Comparison of ENCODE assay signal across 12 cellular contexts in the genomic region with DNA sequence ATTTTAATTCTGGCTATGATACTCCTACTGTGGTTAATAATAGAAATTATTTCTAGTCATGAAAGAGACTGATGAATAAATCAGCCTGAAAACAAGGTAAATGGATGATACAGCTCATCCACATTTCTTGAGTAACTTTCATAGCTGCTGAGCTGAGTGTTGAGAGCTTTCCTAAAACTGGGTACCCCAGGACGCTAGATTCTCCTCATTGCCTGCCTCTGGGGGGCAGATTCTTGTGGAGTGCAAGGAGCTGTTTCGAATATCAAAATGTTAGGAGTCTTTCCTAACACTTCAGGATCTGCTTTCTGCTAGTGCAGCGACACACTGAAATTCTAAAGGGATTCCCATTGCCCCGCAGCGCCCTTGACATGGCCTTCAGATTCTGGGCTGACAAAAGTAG. TPM values are rescaled to one million over a fixed set of nuclear protein-coding genes. Genes with fewer than 3 reads are reported as not detected.
DNase-seq lines count a peak whose midpoint lies in the region; ATAC-seq and TF ChIP-seq lines count a peak whose summit lies in the region.
"Had no signal": no experiment of that assay in that cellular context is flagged by ENCODE, and none has a peak within 500 bp of the region (broad histone marks: within the 10 kb centered on the region; RNA-seq: fewer than 3 reads in every experiment).

No MANE protein-coding gene starts in this region.

- peak overlapping the region in 2 of 4 donors; percentile 33 to 78 for H3K4me3 Mint-ChIP-seq in CD4-positive, CD25-positive, alpha-beta regulatory T cell
- H3K4me3 Mint-ChIP-seq in WTC11, result peak overlapping the region; percentile 46

- peaks cover 5% of the 10 kb centered on the region for H3K27me3 Mint-ChIP-seq in CD4-positive, CD25-positive, alpha-beta regulatory T cell
- H3K27me3 Mint-ChIP-seq in WTC11 (ENCODE audit: low read depth), result no peaks in the 10 kb centered on the region

- TF ChIP-seq POLR2A in HCT116 (IDR thresholded peaks at IDR 0.05; ENCODE audit: borderline replicate concordance, extremely low read depth, insufficient read depth, insufficient read length), result no peak
- no peak for TF ChIP-seq POLR2A in esophagus squamous epithelium (IDR thresholded peaks at IDR 0.05)

- peak overlapping the region; percentile 82; the same call in 1 of the 2 replicates for H3K4me2 ChIP-seq in HCT116 (ENCODE audit: low read length)

- no peaks in the 10 kb centered on the region for H3K27me3 ChIP-seq in CD4-positive, CD25-positive, alpha-beta regulatory T cell (ENCODE audit: control insufficient read depth, insufficient read depth, low read length)
- H3K27me3 ChIP-seq in HCT116 (ENCODE audit: insufficient read depth, low read length) (no peaks in the 10 kb centered on the region), esophagus squamous epithelium (no peaks in the 10 kb centered on the region)
- H3K27me3 ChIP-seq: adrenal gland, uterus had no signal

- peaks cover 14% of the 10 kb centered on the region for H3K4me1 ChIP-seq in CD4-positive, CD25-positive, alpha-beta regulatory T cell (ENCODE audit: control insufficient read depth, insufficient read depth, low read length, poor library complexity, severe bottlenecking)
- peaks cover 14 to 33% of the 10 kb centered on the region in 2 experiments for H3K4me1 ChIP-seq in HCT116 (ENCODE audit: control insufficient read depth in 1 of 2, insufficient read depth in 2 of 2, low read length in 2 of 2)
- H3K4me1 ChIP-seq in esophagus squamous epithelium, result peaks cover 0 to 21% (median 10%) of the 10 kb centered on the region in 3 donors
- H3K4me1 ChIP-seq: uterus had no signal

- POLR2A ChIA-PET in HCT116 (lab: Charles Lee), result no interaction called here
- POLR2A ChIA-PET in WTC11 (lab: Charles Lee), result interaction anchor here (1.6 kb wide), 1 partner anchor 119 kb away, joined by 5 read pairs; a partner anchor contains a TSS

- H3K36me3 Mint-ChIP-seq in CD4-positive, CD25-positive, alpha-beta regulatory T cell, result no peaks in the 10 kb centered on the region
- peaks cover 2% of the 10 kb centered on the region; the same call in 1 of the 2 replicates for H3K36me3 Mint-ChIP-seq in WTC11

- no peaks in the 10 kb centered on the region for H3K36me3 ChIP-seq in CD4-positive, CD25-positive, alpha-beta regulatory T cell (ENCODE audit: control insufficient read depth, insufficient read depth, low read length)
- peaks cover 0 to 20% of the 10 kb centered on the region in 2 experiments; a peak in 2 of 4 replicates for H3K36me3 ChIP-seq in HCT116 (ENCODE audit: control insufficient read depth in 1 of 2, insufficient read depth in 2 of 2, low read length in 2 of 2)
- no peaks in the 10 kb centered on the region for H3K36me3 ChIP-seq in esophagus squamous epithelium
- H3K36me3 ChIP-seq: adrenal gland, uterus had no signal

- peak overlapping the region; percentile 9 to 83 (median 47) for H3K27ac Mint-ChIP-seq in CD4-positive, CD25-positive, alpha-beta regulatory T cell
- no peak overlapping the region for H3K27ac Mint-ChIP-seq in WTC11
- H3K27ac Mint-ChIP-seq: activated CD4-positive, alpha-beta memory T cell treated with anti-CD3 and anti-CD28 coated beads, Interleukin-2, amount 10 ng/mL, durations not matched to agents 7 days and 5 days had no signal

- no peaks in the 10 kb centered on the region for H3K9me3 Mint-ChIP-seq in CD4-positive, CD25-positive, alpha-beta regulatory T cell
- no peaks in the 10 kb centered on the region for H3K9me3 Mint-ChIP-seq in WTC11
- H3K9me3 Mint-ChIP-seq: activated CD4-positive, alpha-beta memory T cell treated with anti-CD3 and anti-CD28 coated beads, Interleukin-2, amount 10 ng/mL, durations not matched to agents 7 days and 5 days had no signal

- H3K9me3 ChIP-seq in CD4-positive, CD25-positive, alpha-beta regulatory T cell (ENCODE audit: control insufficient read depth in 2 of 2, low read length in 2 of 2), result no peaks in the 10 kb centered on the region
- H3K9me3 ChIP-seq in HCT116 (ENCODE audit: control insufficient read depth in 1 of 2, insufficient read depth in 1 of 2, low read depth in 1 of 2, low read length in 2 of 2) (no peaks in the 10 kb centered on the region), esophagus squamous epithelium (no peaks in the 10 kb centered on the region)
- H3K9me3 ChIP-seq: adrenal gland, uterus had no signal

- intact Hi-C loops in HCT116 (cut with micrococcal nuclease) (loop anchor here (5.0 to 10.0 kb wide), 2 partner anchors 86 to 408 kb away; no protein-coding TSS in a partner anchor), sciatic nerve (cut with DNase I) (no loop called here), esophagus squamous epithelium (cut with DNase I) (loop anchor here (10.0 kb wide), 2 partner anchors 88 to 408 kb away; no protein-coding TSS in a partner anchor)

- no peak overlapping the region for H3K27ac ChIP-seq in CD4-positive, CD25-positive, alpha-beta regulatory T cell (ENCODE audit: insufficient read depth, low read length, poor library complexity, severe bottlenecking)
- H3K27ac ChIP-seq in HCT116 (ENCODE audit: low read depth, low read length) (no peak overlapping the region), esophagus squamous epithelium (no peak overlapping the region)
- H3K27ac ChIP-seq: adrenal gland, uterus had no signal

- no peak overlapping the region for H3K4me3 ChIP-seq in CD4-positive, CD25-positive, alpha-beta regulatory T cell (ENCODE audit: low read depth, low read length)
- no peak overlapping the region for H3K4me3 ChIP-seq in HCT116 (replicated peaks in 1 of 2; ENCODE audit: low read depth in 1 of 2, low read length in 2 of 2)
- H3K4me3 ChIP-seq in esophagus squamous epithelium, result no peak overlapping the region
- H3K4me3 ChIP-seq: adrenal gland, uterus had no signal

- H3K9me2 ChIP-seq in HCT116 (ENCODE audit: insufficient read depth), result no peaks in the 10 kb centered on the region

- RAD21 ChIA-PET in HCT116 (lab: Charles Lee; ENCODE audit: low non-redundant PET in 1 of 2, low total read pairs in 2 of 2, uncharacterized antibody in 2 of 2, unreplicated experiment in 2 of 2), result no interaction called here

- H3K9ac ChIP-seq in HCT116 (ENCODE audit: low read length), result no peak overlapping the region

- no peak for TF ChIP-seq CTCF in HCT116 (IDR thresholded peaks at IDR 0.05 in 2 of 3, conservative IDR thresholded peaks at IDR 0.05 in 1 of 3; ENCODE audit: borderline replicate concordance in 1 of 3, insufficient read depth in 1 of 3, low read depth in 2 of 3, low read length in 2 of 3)
- TF ChIP-seq CTCF in WTC11 (IDR thresholded peaks at IDR 0.05), result no peak
- no peak for TF ChIP-seq CTCF in esophagus squamous epithelium (IDR thresholded peaks at IDR 0.05)

- no peak for TF ChIP-seq RAD21 in HCT116 (IDR thresholded peaks at IDR 0.05; ENCODE audit: low read depth)

- no peak for DNase-seq in CD4-positive, CD25-positive, alpha-beta regulatory T cell
- no peak for DNase-seq in HCT116 (ENCODE audit: low read depth, low spot score)
- no peak for DNase-seq in WTC11 (ENCODE audit: low spot score)
- DNase-seq in iPS-NIHi11 (ENCODE audit: low spot score), result peak; percentile 23
- no peak for DNase-seq in sciatic nerve (ENCODE audit: low spot score)
- no peak for DNase-seq in activated CD4-positive, CD25-positive, alpha-beta regulatory T cell (lab: John Stamatoyannopoulos, UW)
- no peak for DNase-seq in esophagus squamous epithelium (lab: John Stamatoyannopoulos, UW)
- DNase-seq: activated CD4-positive, alpha-beta memory T cell treated with anti-CD3 and anti-CD28 coated beads, Interleukin-2, amount 10 ng/mL, durations not matched to agents 7 days and 5 days; adrenal gland; NCI-H226; uterus had no signal

- H3K4me1 Mint-ChIP-seq in CD4-positive, CD25-positive, alpha-beta regulatory T cell, result peaks cover 3 to 43% (median 24%) of the 10 kb centered on the region in 4 donors
- H3K4me1 Mint-ChIP-seq in WTC11, result peaks cover 35% of the 10 kb centered on the region

- CTCF ChIA-PET in HCT116 (lab: Charles Lee) (interaction anchor here (1.0 to 2.2 kb wide), 4 partner anchors 204 to 303 kb away, joined by 3 to 7 read pairs (median 5); no protein-coding TSS in a partner anchor), WTC11 (lab: Charles Lee) (interaction anchor here (0.6 to 2.7 kb wide), 11 partner anchors 8 to 303 kb away, joined by 3 to 10 read pairs (median 4); a partner anchor contains a TSS)

- H2AFZ ChIP-seq in HCT116 (ENCODE audit: low read depth, low read length, poor library complexity, severe bottlenecking), result no peak overlapping the region

- ATAC-seq in CD4-positive, CD25-positive, alpha-beta regulatory T cell (ENCODE audit: low read depth in 2 of 2), result no peak
- ATAC-seq in HCT116 (no peak), WTC11 (no peak), sciatic nerve (no peak), GM18873 (IDR thresholded peaks at IDR 0.05; ENCODE audit: low FRiP score, unreplicated experiment) (no peak)

- WGBS in esophagus squamous epithelium, 2 donors, result 75 to 92% methylated on average over 5 of the region's 5 CpGs

- BruUV-seq in HCT116 (replicated peaks; lab: Mats Ljungman, UMichigan), result no TSS peak

- H3K79me2 ChIP-seq in HCT116 (ENCODE audit: insufficient read depth, low read length), result peaks cover 68% of the 10 kb centered on the region

- H4K20me1 ChIP-seq in HCT116 (ENCODE audit: insufficient read depth), result no peaks in the 10 kb centered on the region; the same call in 1 of the 2 replicates

TF ChIP-seq in HCT116, 20 proteins besides CTCF, POLR2A, EP300 and RAD21 (continues in another document):
- no peak for TF ChIP-seq POLR2AphosphoS5 (IDR thresholded peaks at IDR 0.05; ENCODE audit: low read depth, low read length)
- TF ChIP-seq, protein P1, sequence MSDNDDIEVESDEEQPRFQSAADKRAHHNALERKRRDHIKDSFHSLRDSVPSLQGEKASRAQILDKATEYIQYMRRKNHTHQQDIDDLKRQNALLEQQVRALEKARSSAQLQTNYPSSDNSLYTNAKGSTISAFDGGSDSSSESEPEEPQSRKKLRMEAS (IDR thresholded peaks at IDR 0.05), result no peak
- TF ChIP-seq FOSL1 (IDR thresholded peaks at IDR 0.05; ENCODE audit: low read depth), result no peak
- no peak for TF ChIP-seq YY1 (IDR thresholded peaks at IDR 0.05; ENCODE audit: extremely low read depth, insufficient replicate concordance, low read depth, low read length)

TF ChIP-seq in WTC11, 78 proteins besides CTCF, POLR2A, EP300 and RAD21 (continues in another document):
- TF ChIP-seq EMX1 (CRISPR knock-in tag; IDR thresholded peaks at IDR 0.05) (no peak), SOX15 (CRISPR knock-in tag; IDR thresholded peaks at IDR 0.05) (no peak)

RNA-seq across cellular contexts. Expression of a gene that starts 2.1 kb away (rescaled TPM):
- total RNA-seq in CD4-positive, CD25-positive, alpha-beta regulatory T cell, result 0.67 TPM
- 1 to 10 TPM in 1 of 4 donors, under 1 TPM in 2, not detected in 1; 0.38 to 1.1 (median 0.91) TPM for polyA plus RNA-seq in CD4-positive, CD25-positive, alpha-beta regulatory T cell
- total RNA-seq in HCT116 (2021; ENCODE audit: unreplicated experiment) (29.9 TPM), WTC11 (2021) (35.9 to 36.7 TPM (median 36.0 TPM) in 3 replicates), sciatic nerve (not detected), esophagus squamous epithelium (1 to 10 TPM; 2.3 to 4.2 (median 3.8) TPM)
- 9.2 and 18.7 TPM in 2 replicates for polyA plus RNA-seq in HCT116 (2012)
